21 cellular contexts compared by ENCODE assay signal in the genomic region with DNA sequence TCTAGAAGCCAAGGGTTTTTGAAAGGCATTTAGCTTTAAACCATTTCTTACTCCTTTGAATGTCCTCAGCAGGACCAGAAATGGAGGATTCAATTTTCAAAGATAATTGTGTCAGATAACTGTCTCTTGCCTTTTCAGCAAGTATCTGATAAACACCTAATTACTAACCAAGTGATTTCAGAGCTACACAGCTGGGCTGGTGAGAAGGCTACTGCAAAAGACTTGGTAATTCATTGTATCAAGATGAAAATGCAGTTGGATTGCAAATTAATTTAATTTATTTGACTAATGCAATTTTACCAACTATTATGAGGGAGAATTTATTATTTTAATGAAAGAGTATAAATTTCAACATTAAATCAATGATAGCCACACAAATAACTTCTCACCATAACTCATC.
"Had no signal": no experiment of that assay in that cellular context is flagged by ENCODE, and none has a peak within 500 bp of the region (broad histone marks: within the 10 kb centered on the region; RNA-seq: fewer than 3 reads in every experiment).

No MANE protein-coding gene starts in this region.

- ATAC-seq: HepG2 had no signal

- H3K4me1 ChIP-seq: SJSA1 had no signal

- DNase-seq: IMR-90, Karpas-422, KG1, MG63, NCI-H1092, NCI-H1105 treated with DMSO at 0.1 percent for 48 hours, NCI-H1417 treated with DMSO at 0.1 percent for 48 hours, NCI-H146, NCI-H1694 treated with DMSO at 0.1 percent for 48 hours, NCI-H1930, NCI-H2081, NCI-H2171, NCI-H446, NCI-H524 treated with DMSO at 0.1 percent for 48 hours, NCI-H69, NCI-H774, Right ventricle myocardium superior, RPMI8226, SIG-M5 had no signal

- H3K4me3 ChIP-seq: MG63, SJSA1 had no signal

- H3K27me3 ChIP-seq: MG63, SJSA1 had no signal

- H3K9me3 ChIP-seq: MG63, SJSA1 had no signal

- H3K36me3 ChIP-seq: MG63, SJSA1 had no signal
